In the genomic region with DNA sequence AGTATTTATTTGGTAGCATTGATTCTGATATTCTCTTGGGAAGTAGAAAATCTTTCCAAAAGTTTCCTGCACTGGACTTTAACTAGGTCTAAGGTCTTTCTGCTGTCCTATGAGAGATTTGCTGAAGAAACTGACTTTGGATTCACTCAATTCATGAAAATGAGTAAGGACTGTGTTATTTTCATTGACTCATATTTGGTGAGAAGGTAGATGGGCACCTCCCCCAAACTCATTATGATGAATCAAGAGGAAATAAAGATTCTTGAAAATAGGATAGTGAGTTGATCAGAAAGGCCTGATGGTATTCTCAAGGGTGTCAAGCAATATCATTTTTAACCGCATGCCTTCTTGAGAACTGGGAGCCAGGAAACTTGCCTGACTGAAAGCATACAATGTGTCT, we compare ENCODE assay signal across 29 cellular contexts.
DNase-seq lines count a peak whose midpoint lies in the region; ATAC-seq, FAIRE-seq and TF ChIP-seq lines count a peak whose summit lies in the region.
"Had no signal": no experiment of that assay in that cellular context is flagged by ENCODE, and none has a peak within 500 bp of the region (broad histone marks: within the 10 kb centered on the region; RNA-seq: fewer than 3 reads in every experiment).

No MANE protein-coding gene starts in this region.

- no peaks in the 10 kb centered on the region for H3K36me3 ChIP-seq in ACC112 (ENCODE audit: insufficient read depth, low read length)
- no peaks in the 10 kb centered on the region for H3K36me3 ChIP-seq in bronchial epithelial cell (ENCODE audit: control insufficient read depth, insufficient read depth, low read length)
- H3K36me3 ChIP-seq: gastrocnemius medialis, thoracic aorta had no signal

- no peak overlapping the region for H2AFZ ChIP-seq in ACC112 (ENCODE audit: low read length, unreplicated experiment)

- ATAC-seq in GM21723 (IDR thresholded peaks at IDR 0.05; ENCODE audit: unreplicated experiment) (no peak), GM21576 (IDR thresholded peaks at IDR 0.05; ENCODE audit: unreplicated experiment) (no peak)
- ATAC-seq: activated T-cell treated with anti-CD3 and anti-CD28 coated beads, Interleukin-2, amount 50 U/mL, for 72 hours; body of pancreas; CD8-positive, alpha-beta T cell; gastrocnemius medialis; GM12878 had no signal

- H3K27ac ChIP-seq in ACC112 (ENCODE audit: low read depth, low read length): peak overlapping the region; percentile 37
- H3K27ac ChIP-seq: body of pancreas, gastrocnemius medialis, KMS-11, thoracic aorta had no signal

- no peaks in the 10 kb centered on the region for H3K79me2 ChIP-seq in ACC112 (ENCODE audit: control insufficient read depth, insufficient read depth, low read length, unreplicated experiment)

- H3K27me3 ChIP-seq in ACC112 (ENCODE audit: insufficient read depth, low read length): no peaks in the 10 kb centered on the region
- H3K27me3 ChIP-seq in bronchial epithelial cell (ENCODE audit: control insufficient read depth, insufficient read depth, low read length): no peaks in the 10 kb centered on the region
- H3K27me3 ChIP-seq: body of pancreas, gastrocnemius medialis had no signal

- TF ChIP-seq CTCF in bronchial epithelial cell (IDR thresholded peaks at IDR 0.05; ENCODE audit: insufficient read depth, low read length, severe bottlenecking) (no peak), fibroblast of the aortic adventitia (IDR thresholded peaks at IDR 0.05; ENCODE audit: insufficient read depth, low read length) (no peak), GM10266 (IDR thresholded peaks at IDR 0.05; ENCODE audit: control insufficient read depth, insufficient read depth, low read depth, missing control alignments) (no peak)

- DNase-seq in M059J (ENCODE audit: low read depth) (peak; percentile 18), bronchial epithelial cell (ENCODE audit: low read depth) (peak; percentile 76), fibroblast of the aortic adventitia (ENCODE audit: low read depth) (peak; percentile 10), GM10266 (ENCODE audit: extremely low spot score) (no peak)
- DNase-seq in stimulated activated naive CD4-positive, alpha-beta T cell (lab: John Stamatoyannopoulos, UW): no peak
- DNase-seq: activated CD4-positive, alpha-beta memory T cell treated with anti-CD3 and anti-CD28 coated beads for 36 hours; activated CD4-positive, alpha-beta T cell treated with anti-CD3 and anti-CD28 coated beads for 1 hour; activated naive CD4-positive, alpha-beta T cell; activated T-cell treated with anti-CD3 and anti-CD28 coated beads, Interleukin-2, amount 50 U/mL, for 72 hours; body of pancreas; CD8-positive, alpha-beta T cell; erythroblast; gastrocnemius medialis; hypothalamus; NCI-H1417; NCI-H2081; NCI-H345; nephron progenitor cell; SHP77; small intestine; stimulated activated naive CD4-positive, alpha-beta T cell treated with Interleukin-2 at 50 U/mL for 16 hours; T-helper 2 cell had no signal

- no peak for FAIRE-seq in bronchial epithelial cell (lab: Jason Lieb, UNC)
- FAIRE-seq: GM12878, small intestine, urothelium cell line had no signal

- H3K4me1 ChIP-seq in ACC112 (ENCODE audit: control insufficient read depth, insufficient read depth, low read length, unreplicated experiment): peaks cover 5% of the 10 kb centered on the region
- H3K4me1 ChIP-seq: body of pancreas, gastrocnemius medialis had no signal

- H3K4me3 ChIP-seq in ACC112 (ENCODE audit: low read depth, low read length) (peak overlapping the region; percentile 25; the same call in 1 of the 2 replicates), bronchial epithelial cell (ENCODE audit: low read depth, low read length) (no peak overlapping the region), fibroblast of the aortic adventitia (ENCODE audit: low read depth, low read length) (no peak overlapping the region)
- H3K4me3 ChIP-seq: body of pancreas, gastrocnemius medialis, GM12878, thoracic aorta had no signal

Comparison
In these comparisons a context has a peak if more than half of its experiments do, and no peak if none do; other contexts are left out.
1. DNase-seq: peak in M059J (single experiment), bronchial epithelial cell (single experiment) and fibroblast of the aortic adventitia (single experiment); none in stimulated activated naive CD4-positive, alpha-beta T cell (0 of 6) and GM10266 (single experiment).